In the genomic region with DNA sequence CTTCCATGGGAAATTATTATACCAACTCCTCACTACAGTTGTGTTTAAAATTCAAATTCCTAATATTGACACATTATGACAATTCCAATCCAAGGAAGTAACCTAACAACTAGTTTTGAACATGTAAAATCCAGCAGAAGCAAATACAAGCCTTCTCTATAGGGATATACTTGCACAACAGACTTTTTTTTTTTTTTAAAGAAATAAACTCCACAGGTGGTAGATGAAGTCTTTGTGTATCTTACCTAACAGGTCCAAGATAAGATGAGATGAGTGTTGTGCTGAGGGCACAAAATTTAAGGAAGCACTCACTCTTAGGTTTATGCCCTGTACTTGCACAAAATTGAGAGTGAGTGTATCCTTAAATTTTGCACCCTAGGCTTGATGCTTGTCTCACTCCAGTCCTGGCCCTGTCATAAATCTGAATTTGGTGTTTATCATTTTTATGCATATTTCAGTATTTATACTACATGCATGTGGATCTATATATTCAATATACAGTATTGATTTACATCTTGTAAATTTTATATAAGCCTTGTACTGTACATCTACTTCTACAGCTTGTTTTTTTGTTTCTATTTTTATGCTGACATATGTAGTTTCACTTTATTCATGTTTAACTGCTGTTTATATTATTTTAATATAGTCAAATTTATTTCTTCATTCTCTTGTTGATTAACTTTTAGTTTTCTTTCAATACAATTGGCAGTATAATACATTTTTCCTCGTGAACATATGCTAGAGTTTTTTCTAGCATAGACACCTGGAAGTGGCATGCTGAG, we compare ENCODE assay signal across 24 cellular contexts.
DNase-seq lines count a peak whose midpoint lies in the region; ATAC-seq, FAIRE-seq and TF ChIP-seq lines count a peak whose summit lies in the region.
"Had no signal": no experiment of that assay in that cellular context is flagged by ENCODE, and none has a peak within 500 bp of the region (broad histone marks: within the 10 kb centered on the region; RNA-seq: fewer than 3 reads in every experiment).

No MANE protein-coding gene starts in this region.

- no peak overlapping the region for H3K27ac ChIP-seq in ACC112 (ENCODE audit: low read depth, low read length)
- H3K27ac ChIP-seq in HEK293 (ENCODE audit: extremely low read depth, low read depth, low read length), result no peak overlapping the region
- H3K27ac ChIP-seq: KMS-11 had no signal

- H3K79me2 ChIP-seq in ACC112 (ENCODE audit: control insufficient read depth, insufficient read depth, low read length, unreplicated experiment), result no peaks in the 10 kb centered on the region

- no peaks in the 10 kb centered on the region for H3K27me3 ChIP-seq in ACC112 (ENCODE audit: insufficient read depth, low read length)
- H3K27me3 ChIP-seq: BE2C had no signal

- H3K4me1 ChIP-seq in ACC112 (ENCODE audit: control insufficient read depth, insufficient read depth, low read length, unreplicated experiment) (peaks cover 3% of the 10 kb centered on the region), HEK293 (ENCODE audit: control insufficient read depth, insufficient read depth, low read length) (peaks cover 3% of the 10 kb centered on the region; the same call in 1 of the 2 replicates)

- 0 out of 2 replicates have a peak, but pooled peaks cover 5% of the 10 kb centered on the region for H3K36me3 ChIP-seq in ACC112 (ENCODE audit: insufficient read depth, low read length)
- H3K36me3 ChIP-seq in HEK293 (ENCODE audit: control insufficient read depth in 2 of 2, insufficient read depth in 1 of 2, low read length in 2 of 2), result peaks cover 0 to 4% of the 10 kb centered on the region in 2 experiments; a peak in 1 of 3 replicates
- H3K36me3 ChIP-seq: BE2C had no signal

- POLR2A ChIA-PET in HEK293 (lab: Yijun Ruan, JAX), result no interaction called here

- no peak for TF ChIP-seq CTCF in HEK293 (tag by site-specific recombination; IDR thresholded peaks at IDR 0.05)

- FAIRE-seq in TTC549 (lab: Jason Lieb, UNC), result peak; percentile 58
- FAIRE-seq: GM12892, GM19239, H54 had no signal

- peak; percentile 34 for ATAC-seq in left colon

- CTCF ChIA-PET in HEK293 (lab: Yijun Ruan, JAX), result interaction anchor here (0.7 kb wide), 1 partner anchor 52 kb away, joined by 6 read pairs; no protein-coding TSS in a partner anchor

- peak overlapping the region; percentile 10 for H3K4me3 ChIP-seq in ACC112 (ENCODE audit: low read depth, low read length)
- no peak overlapping the region for H3K4me3 ChIP-seq in HEK293 (ENCODE audit: low read depth, low read length)

- DNase-seq in left colon, result no peak
- DNase-seq in mucosa of gallbladder (ENCODE audit: low spot score), result no peak
- DNase-seq in GM19238 (ENCODE audit: insufficient read length, low spot score), result no peak
- no peak for DNase-seq in stimulated activated CD8-positive, alpha-beta memory T cell treated with anti-CD3 and anti-CD28 coated beads, Interleukin-4, amount 100 ng/mL, for 48 hours
- DNase-seq: BE2C; CD8-positive, alpha-beta memory T cell; DMS 273 treated with DMSO at 0.1 percent for 48 hours; DMS79; EL; GF-D8; MM.1S; NCI-H2029; NCI-H2227 treated with DMSO at 0.1 percent for 48 hours; NCI-H526 treated with DMSO at 0.1 percent for 48 hours; Right ventricle myocardium superior; RPMI8226; SW 1271 had no signal

- no peaks in the 10 kb centered on the region for H3K9me3 ChIP-seq in HEK293 (ENCODE audit: control insufficient read depth, insufficient read depth, low read depth, low read length)
- H3K9me3 ChIP-seq: BE2C had no signal

- H2AFZ ChIP-seq in ACC112 (ENCODE audit: low read length, unreplicated experiment), result no peak overlapping the region

- intact Hi-C loops in left colon (cut with DNase I, micrococcal nuclease), result no loop called here

TF ChIP-seq in HEK293, 187 proteins besides CTCF, POLR2A, EP300 and RAD21:
- TF ChIP-seq ZBTB1 (tag by site-specific recombination; IDR thresholded peaks at IDR 0.05) (no peak), SCRT2 (tag by site-specific recombination; IDR thresholded peaks at IDR 0.05) (peak; percentile 73), KLF9 (tag by site-specific recombination; IDR thresholded peaks at IDR 0.05; ENCODE audit: low read depth) (no peak), ZNF416 (tag by site-specific recombination; IDR thresholded peaks at IDR 0.05) (no peak), SCRT1 (tag by site-specific recombination; IDR thresholded peaks at IDR 0.05; ENCODE audit: borderline replicate concordance) (peak; percentile 66; the same call in 1 of the 2 replicates), ZNF184 (tag by site-specific recombination; IDR thresholded peaks at IDR 0.05) (no peak), ZNF155 (tag by site-specific recombination; IDR thresholded peaks at IDR 0.05) (no peak), BCL11A (tag by site-specific recombination; IDR thresholded peaks at IDR 0.05; ENCODE audit: low read depth) (no peak), ZNF510 (tag by site-specific recombination; IDR thresholded peaks at IDR 0.05; ENCODE audit: insufficient replicate concordance) (no peak), ZNF776 (tag by site-specific recombination; IDR thresholded peaks at IDR 0.05; ENCODE audit: borderline replicate concordance) (no peak)
- TF ChIP-seq, protein P1, sequence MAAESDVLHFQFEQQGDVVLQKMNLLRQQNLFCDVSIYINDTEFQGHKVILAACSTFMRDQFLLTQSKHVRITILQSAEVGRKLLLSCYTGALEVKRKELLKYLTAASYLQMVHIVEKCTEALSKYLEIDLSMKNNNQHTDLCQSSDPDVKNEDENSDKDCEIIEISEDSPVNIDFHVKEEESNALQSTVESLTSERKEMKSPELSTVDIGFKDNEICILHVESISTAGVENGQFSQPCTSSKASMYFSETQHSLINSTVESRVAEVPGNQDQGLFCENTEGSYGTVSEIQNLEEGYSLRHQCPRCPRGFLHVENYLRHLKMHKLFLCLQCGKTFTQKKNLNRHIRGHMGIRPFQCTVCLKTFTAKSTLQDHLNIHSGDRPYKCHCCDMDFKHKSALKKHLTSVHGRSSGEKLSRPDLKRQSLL (tag by site-specific recombination; IDR thresholded peaks at IDR 0.05), result no peak
- TF ChIP-seq, protein P2, sequence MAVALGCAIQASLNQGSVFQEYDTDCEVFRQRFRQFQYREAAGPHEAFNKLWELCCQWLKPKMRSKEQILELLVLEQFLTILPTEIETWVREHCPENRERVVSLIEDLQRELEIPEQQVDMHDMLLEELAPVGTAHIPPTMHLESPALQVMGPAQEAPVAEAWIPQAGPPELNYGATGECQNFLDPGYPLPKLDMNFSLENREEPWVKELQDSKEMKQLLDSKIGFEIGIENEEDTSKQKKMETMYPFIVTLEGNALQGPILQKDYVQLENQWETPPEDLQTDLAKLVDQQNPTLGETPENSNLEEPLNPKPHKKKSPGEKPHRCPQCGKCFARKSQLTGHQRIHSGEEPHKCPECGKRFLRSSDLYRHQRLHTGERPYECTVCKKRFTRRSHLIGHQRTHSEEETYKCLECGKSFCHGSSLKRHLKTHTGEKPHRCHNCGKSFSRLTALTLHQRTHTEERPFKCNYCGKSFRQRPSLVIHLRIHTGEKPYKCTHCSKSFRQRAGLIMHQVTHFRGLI (tag by site-specific recombination; IDR thresholded peaks at IDR 0.05), result no peak
- TF ChIP-seq, protein P3, sequence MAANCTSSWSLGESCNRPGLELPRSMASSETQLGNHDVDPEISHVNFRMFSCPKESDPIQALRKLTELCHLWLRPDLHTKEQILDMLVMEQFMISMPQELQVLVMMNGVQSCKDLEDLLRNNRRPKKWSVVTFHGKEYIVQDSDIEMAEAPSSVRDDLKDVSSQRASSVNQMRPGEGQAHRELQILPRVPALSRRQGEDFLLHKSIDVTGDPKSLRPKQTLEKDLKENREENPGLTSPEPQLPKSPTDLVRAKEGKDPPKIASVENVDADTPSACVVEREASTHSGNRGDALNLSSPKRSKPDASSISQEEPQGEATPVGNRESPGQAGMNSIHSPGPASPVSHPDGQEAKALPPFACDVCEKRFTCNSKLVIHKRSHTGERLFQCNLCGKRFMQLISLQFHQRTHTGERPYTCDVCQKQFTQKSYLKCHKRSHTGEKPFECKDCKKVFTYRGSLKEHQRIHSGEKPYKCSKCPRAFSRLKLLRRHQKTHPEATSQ (tag by site-specific recombination; IDR thresholded peaks at IDR 0.05), result no peak
- TF ChIP-seq, protein P4, sequence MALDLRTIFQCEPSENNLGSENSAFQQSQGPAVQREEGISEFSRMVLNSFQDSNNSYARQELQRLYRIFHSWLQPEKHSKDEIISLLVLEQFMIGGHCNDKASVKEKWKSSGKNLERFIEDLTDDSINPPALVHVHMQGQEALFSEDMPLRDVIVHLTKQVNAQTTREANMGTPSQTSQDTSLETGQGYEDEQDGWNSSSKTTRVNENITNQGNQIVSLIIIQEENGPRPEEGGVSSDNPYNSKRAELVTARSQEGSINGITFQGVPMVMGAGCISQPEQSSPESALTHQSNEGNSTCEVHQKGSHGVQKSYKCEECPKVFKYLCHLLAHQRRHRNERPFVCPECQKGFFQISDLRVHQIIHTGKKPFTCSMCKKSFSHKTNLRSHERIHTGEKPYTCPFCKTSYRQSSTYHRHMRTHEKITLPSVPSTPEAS (tag by site-specific recombination; IDR thresholded peaks at IDR 0.05), result no peak
- TF ChIP-seq, protein P5, sequence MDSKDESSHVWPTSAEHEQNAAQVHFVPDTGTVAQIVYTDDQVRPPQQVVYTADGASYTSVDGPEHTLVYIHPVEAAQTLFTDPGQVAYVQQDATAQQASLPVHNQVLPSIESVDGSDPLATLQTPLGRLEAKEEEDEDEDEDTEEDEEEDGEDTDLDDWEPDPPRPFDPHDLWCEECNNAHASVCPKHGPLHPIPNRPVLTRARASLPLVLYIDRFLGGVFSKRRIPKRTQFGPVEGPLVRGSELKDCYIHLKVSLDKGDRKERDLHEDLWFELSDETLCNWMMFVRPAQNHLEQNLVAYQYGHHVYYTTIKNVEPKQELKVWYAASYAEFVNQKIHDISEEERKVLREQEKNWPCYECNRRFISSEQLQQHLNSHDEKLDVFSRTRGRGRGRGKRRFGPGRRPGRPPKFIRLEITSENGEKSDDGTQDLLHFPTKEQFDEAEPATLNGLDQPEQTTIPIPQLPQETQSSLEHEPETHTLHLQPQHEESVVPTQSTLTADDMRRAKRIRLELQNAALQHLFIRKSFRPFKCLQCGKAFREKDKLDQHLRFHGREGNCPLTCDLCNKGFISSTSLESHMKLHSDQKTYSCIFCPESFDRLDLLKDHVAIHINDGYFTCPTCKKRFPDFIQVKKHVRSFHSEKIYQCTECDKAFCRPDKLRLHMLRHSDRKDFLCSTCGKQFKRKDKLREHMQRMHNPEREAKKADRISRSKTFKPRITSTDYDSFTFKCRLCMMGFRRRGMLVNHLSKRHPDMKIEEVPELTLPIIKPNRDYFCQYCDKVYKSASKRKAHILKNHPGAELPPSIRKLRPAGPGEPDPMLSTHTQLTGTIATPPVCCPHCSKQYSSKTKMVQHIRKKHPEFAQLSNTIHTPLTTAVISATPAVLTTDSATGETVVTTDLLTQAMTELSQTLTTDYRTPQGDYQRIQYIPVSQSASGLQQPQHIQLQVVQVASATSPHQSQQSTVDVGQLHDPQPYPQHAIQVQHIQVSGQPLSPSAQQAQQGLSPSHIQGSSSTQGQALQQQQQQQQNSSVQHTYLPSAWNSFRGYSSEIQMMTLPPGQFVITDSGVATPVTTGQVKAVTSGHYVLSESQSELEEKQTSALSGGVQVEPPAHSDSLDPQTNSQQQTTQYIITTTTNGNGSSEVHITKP (tag by site-specific recombination; IDR thresholded peaks at IDR 0.05), result no peak
TF ChIP-seq in HEK293: peak in this region for 2.
